ENCODE assay signal across 8 cellular contexts in the genomic region with DNA sequence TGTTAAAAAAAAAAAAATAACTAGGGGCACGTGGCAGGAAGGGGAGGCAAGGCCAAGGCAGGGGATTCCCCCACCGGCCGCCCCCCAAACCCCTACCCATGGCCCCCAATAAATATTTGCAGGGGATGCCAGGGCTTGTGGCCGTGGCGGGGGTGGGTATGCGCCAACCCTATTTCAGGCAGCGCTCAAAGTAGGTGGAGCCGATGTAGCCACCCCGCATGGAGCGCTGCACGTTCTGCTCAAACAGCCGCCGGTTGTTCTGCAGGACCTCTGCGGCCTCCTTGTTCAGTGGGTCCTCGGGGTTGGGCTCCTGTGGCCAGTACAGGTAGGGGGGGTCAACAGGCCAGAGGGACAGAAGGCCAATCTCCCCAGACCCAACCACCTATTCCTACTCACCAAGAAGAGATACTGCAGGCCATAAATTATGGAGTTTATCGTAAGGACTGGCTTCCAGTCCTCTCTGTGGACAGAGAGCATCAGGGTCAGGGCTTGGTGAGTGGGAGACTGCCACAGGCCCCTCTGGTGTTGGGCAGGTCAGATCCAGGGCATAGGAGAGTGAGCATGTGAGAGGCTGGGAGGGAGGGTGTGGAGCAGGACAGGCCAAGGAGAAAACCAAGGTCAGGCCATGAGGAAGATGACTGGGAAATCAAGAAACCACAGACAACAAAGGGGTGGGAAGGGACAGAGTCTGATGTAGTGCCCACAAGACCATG. TPM values are rescaled to one million over a fixed set of nuclear protein-coding genes. Genes with fewer than 3 reads are reported as not detected.
DNase-seq lines count a peak whose midpoint lies in the region; ATAC-seq lines count a peak whose summit lies in the region.

No MANE protein-coding gene starts in this region.

- peak overlapping the region; percentile 96 for H3K4me3 Mint-ChIP-seq in activated CD4-positive, alpha-beta T cell treated with anti-CD3 and anti-CD28 coated beads, Interleukin-2, amount 10 ng/mL, durations not matched to agents 24 days and 14 days
- H3K4me3 Mint-ChIP-seq in activated T-cell treated with anti-CD3 and anti-CD28 coated beads, Interleukin-2, amount 50 U/mL, for 4 hours: peak overlapping the region; percentile 98
- H3K4me3 Mint-ChIP-seq in immature natural killer cell: peak overlapping the region; percentile 85 to 97 (median 90)

- peak overlapping the region; percentile 97 for H3K27ac Mint-ChIP-seq in activated CD4-positive, alpha-beta T cell treated with anti-CD3 and anti-CD28 coated beads, Interleukin-2, amount 10 ng/mL, durations not matched to agents 24 days and 14 days
- peak overlapping the region; percentile 95 to 99 (median 98) for H3K27ac Mint-ChIP-seq in immature natural killer cell

- H3K4me3 ChIP-seq in stomach smooth muscle (ENCODE audit: low read length in 2 of 2): peak overlapping the region in 1 of 2 donors; percentile 22

- peaks cover 56% of the 10 kb centered on the region for H3K4me1 Mint-ChIP-seq in activated CD4-positive, alpha-beta T cell treated with anti-CD3 and anti-CD28 coated beads, Interleukin-2, amount 10 ng/mL, durations not matched to agents 24 days and 14 days
- H3K4me1 Mint-ChIP-seq in activated T-cell treated with anti-CD3 and anti-CD28 coated beads, Interleukin-2, amount 50 U/mL, for 4 hours (ENCODE audit: low read depth): peaks cover 53% of the 10 kb centered on the region
- H3K4me1 Mint-ChIP-seq in immature natural killer cell: peaks cover 67 to 75% of the 10 kb centered on the region in 2 donors

- DNase-seq in activated CD4-positive, alpha-beta T cell treated with anti-CD3 and anti-CD28 coated beads, Interleukin-2, amount 10 ng/mL, durations not matched to agents 24 days and 14 days: no peak
- DNase-seq in activated CD4-positive, alpha-beta T cell treated with anti-CD3 and anti-CD28 coated beads, Interleukin-2, amount 50 U/mL, for 4 hours: no peak
- DNase-seq in activated T-cell treated with anti-CD3 and anti-CD28 coated beads, Interleukin-2, amount 50 U/mL, for 4 hours: no peak
- DNase-seq in immature natural killer cell (no peak), NCI-H1092 treated with DMSO at 0.1 percent for 48 hours (lab: John Stamatoyannopoulos, UW) (no peak), NCI-H2107 treated with DMSO at 0.1 percent for 48 hours (lab: John Stamatoyannopoulos, UW; ENCODE audit: unreplicated experiment) (no peak)

- ATAC-seq in activated T-cell treated with anti-CD3 and anti-CD28 coated beads, Interleukin-2, amount 50 U/mL, for 4 hours: no peak
- no peak for ATAC-seq in HG03432 (IDR thresholded peaks at IDR 0.05; ENCODE audit: unreplicated experiment)

- H3K27me3 ChIP-seq in stomach smooth muscle (ENCODE audit: control insufficient read depth in 1 of 2, insufficient read depth in 2 of 2, low read length in 2 of 2): no peaks in the 10 kb centered on the region

- H3K9ac ChIP-seq in stomach smooth muscle (ENCODE audit: low read length in 2 of 2): peak overlapping the region; percentile 36 to 98

- intact Hi-C loops in activated CD4-positive, alpha-beta T cell treated with anti-CD3 and anti-CD28 coated beads, Interleukin-2, amount 10 ng/mL, durations not matched to agents 24 days and 14 days (cut with micrococcal nuclease): loop anchor here (1.0 to 2.0 kb wide), 3 partner anchors 12 to 79 kb away; a partner anchor contains a TSS

- H3K27me3 Mint-ChIP-seq in activated CD4-positive, alpha-beta T cell treated with anti-CD3 and anti-CD28 coated beads, Interleukin-2, amount 10 ng/mL, durations not matched to agents 24 days and 14 days: no peaks in the 10 kb centered on the region
- H3K27me3 Mint-ChIP-seq in activated T-cell treated with anti-CD3 and anti-CD28 coated beads, Interleukin-2, amount 50 U/mL, for 4 hours (ENCODE audit: low read depth): no peaks in the 10 kb centered on the region
- peaks cover 19 to 24% (median 20%) of the 10 kb centered on the region in 3 donors for H3K27me3 Mint-ChIP-seq in immature natural killer cell (ENCODE audit: low read depth in 3 of 3)

- H3K27ac ChIP-seq in stomach smooth muscle (ENCODE audit: low read length): peak overlapping the region; percentile 95

- H3K36me3 ChIP-seq in stomach smooth muscle (ENCODE audit: control insufficient read depth in 2 of 2, insufficient read depth in 2 of 2, low read length in 2 of 2): peaks cover 26 to 27% of the 10 kb centered on the region in 2 donors

- peaks cover 65% of the 10 kb centered on the region for H3K36me3 Mint-ChIP-seq in activated CD4-positive, alpha-beta T cell treated with anti-CD3 and anti-CD28 coated beads, Interleukin-2, amount 10 ng/mL, durations not matched to agents 24 days and 14 days (ENCODE audit: low read depth)
- peaks cover 36% of the 10 kb centered on the region for H3K36me3 Mint-ChIP-seq in activated T-cell treated with anti-CD3 and anti-CD28 coated beads, Interleukin-2, amount 50 U/mL, for 4 hours (ENCODE audit: insufficient read depth)
- H3K36me3 Mint-ChIP-seq in immature natural killer cell: peaks cover 11 to 28% (median 12%) of the 10 kb centered on the region in 3 donors

- no peaks in the 10 kb centered on the region for H3K9me3 ChIP-seq in stomach smooth muscle (ENCODE audit: control insufficient read depth in 2 of 2, low read length in 2 of 2)

- peaks cover 58% of the 10 kb centered on the region for H3K4me1 ChIP-seq in stomach smooth muscle (ENCODE audit: control insufficient read depth, insufficient read depth, low read length)

- no peaks in the 10 kb centered on the region for H3K9me3 Mint-ChIP-seq in activated CD4-positive, alpha-beta T cell treated with anti-CD3 and anti-CD28 coated beads, Interleukin-2, amount 10 ng/mL, durations not matched to agents 24 days and 14 days
- no peaks in the 10 kb centered on the region for H3K9me3 Mint-ChIP-seq in activated T-cell treated with anti-CD3 and anti-CD28 coated beads, Interleukin-2, amount 50 U/mL, for 4 hours
- H3K9me3 Mint-ChIP-seq in immature natural killer cell: no peaks in the 10 kb centered on the region

RNA-seq across cellular contexts. Expression of a gene that starts 1.2 kb away (rescaled TPM):
- total RNA-seq in activated CD4-positive, alpha-beta T cell treated with anti-CD3 and anti-CD28 coated beads, Interleukin-2, amount 10 ng/mL, durations not matched to agents 24 days and 14 days: 108 and 114 TPM in 2 replicates
- total RNA-seq in activated T-cell treated with anti-CD3 and anti-CD28 coated beads, Interleukin-2, amount 50 U/mL, for 4 hours: 100 to 1,000 TPM; 117 to 128 (median 119) TPM
- 100 to 1,000 TPM; 210 to 265 (median 231) TPM for polyA plus RNA-seq in immature natural killer cell

RNA-seq across cellular contexts. Expression of a gene that starts 2.3 kb away (rescaled TPM):
- 161 and 175 TPM in 2 replicates for total RNA-seq in activated CD4-positive, alpha-beta T cell treated with anti-CD3 and anti-CD28 coated beads, Interleukin-2, amount 10 ng/mL, durations not matched to agents 24 days and 14 days
- total RNA-seq in activated T-cell treated with anti-CD3 and anti-CD28 coated beads, Interleukin-2, amount 50 U/mL, for 4 hours: 100 to 1,000 TPM; 138 to 155 (median 153) TPM
- polyA plus RNA-seq in immature natural killer cell: 10 to 100 TPM; 10.8 to 18.5 (median 15.5) TPM

RNA-seq across cellular contexts. Expression of a gene that starts 12.2 kb away (rescaled TPM):
- total RNA-seq in activated CD4-positive, alpha-beta T cell treated with anti-CD3 and anti-CD28 coated beads, Interleukin-2, amount 10 ng/mL, durations not matched to agents 24 days and 14 days: 689 and 698 TPM in 2 replicates
- total RNA-seq in activated T-cell treated with anti-CD3 and anti-CD28 coated beads, Interleukin-2, amount 50 U/mL, for 4 hours: 100 to 1,000 TPM; 850 to 963 (median 920) TPM
- polyA plus RNA-seq in immature natural killer cell: 10 to 100 TPM; 34.3 to 36.3 (median 35.7) TPM

RNA-seq across cellular contexts. Expression of a gene that starts 17.1 kb away (rescaled TPM):
- total RNA-seq in activated CD4-positive, alpha-beta T cell treated with anti-CD3 and anti-CD28 coated beads, Interleukin-2, amount 10 ng/mL, durations not matched to agents 24 days and 14 days: 21.6 and 23.7 TPM in 2 replicates
- total RNA-seq in activated T-cell treated with anti-CD3 and anti-CD28 coated beads, Interleukin-2, amount 50 U/mL, for 4 hours: 10 to 100 TPM; 12.4 to 16.9 (median 12.7) TPM
- polyA plus RNA-seq in immature natural killer cell: 10 to 100 TPM in 1 of 3 donors, 1 to 10 TPM in 2; 3.2 to 10.4 (median 7.1) TPM

RNA-seq across cellular contexts. Expression of a gene that starts 36.5 kb away (rescaled TPM):
- total RNA-seq in activated CD4-positive, alpha-beta T cell treated with anti-CD3 and anti-CD28 coated beads, Interleukin-2, amount 10 ng/mL, durations not matched to agents 24 days and 14 days: 16.8 and 17.5 TPM in 2 replicates
- total RNA-seq in activated T-cell treated with anti-CD3 and anti-CD28 coated beads, Interleukin-2, amount 50 U/mL, for 4 hours: 10 to 100 TPM; 15.4 to 16.7 (median 16.1) TPM
- 1 to 10 TPM; 2.8 to 7.2 (median 3.4) TPM for polyA plus RNA-seq in immature natural killer cell
